In genomic region chr4:86442881-86443280, GRCh38 we compare ENCODE assay signal across 1 cellular context.
TF ChIP-seq lines count a peak whose summit lies in the region.

No MANE protein-coding gene starts in this region.

TF ChIP-seq in H1, 55 proteins besides CTCF, POLR2A, EP300 and RAD21 (continued from another document):
- TF ChIP-seq CHD7 (IDR thresholded peaks at IDR 0.05; ENCODE audit: insufficient replicate concordance, low read length) (no peak), GABPA (IDR thresholded peaks at IDR 0.05; ENCODE audit: borderline replicate concordance, insufficient read depth, low read length) (no peak), ASH2L (IDR thresholded peaks at IDR 0.05; ENCODE audit: low read length) (no peak), BACH1 (IDR thresholded peaks at IDR 0.05; ENCODE audit: low read length) (no peak)
